Comparison of ENCODE assay signal across 24 cellular contexts in genomic region chr1:5099018-5099417, GRCh38.
DNase-seq lines count a peak whose midpoint lies in the region; ATAC-seq and TF ChIP-seq lines count a peak whose summit lies in the region.
"Had no signal": no experiment of that assay in that cellular context is flagged by ENCODE, and none has a peak within 500 bp of the region (broad histone marks: within the 10 kb centered on the region; RNA-seq: fewer than 3 reads in every experiment).

No MANE protein-coding gene starts in this region.

- ATAC-seq in HG02938 (IDR thresholded peaks at IDR 0.05; ENCODE audit: unreplicated experiment) (no peak), HG03571 (IDR thresholded peaks at IDR 0.05; ENCODE audit: unreplicated experiment) (no peak)
- ATAC-seq: A549; K562; SK-N-SH treated with all-trans-retinoic acid at 6 μM for 48 hours; stimulated activated naive B cell treated with anti-CD40 and anti-IgM and Interleukin-4, amounts not matched to agents 10 μg/mL and 1 μg/mL and 100 μg/mL, for 72 hours had no signal

- DNase-seq in Ammon's horn (ENCODE audit: low spot score) = peak; percentile 10
- DNase-seq in NCI-H1930 (lab: John Stamatoyannopoulos, UW) = peak; percentile 37 to 39
- peak; percentile 70 for DNase-seq in NCI-H510A treated with DMSO at 0.1 percent for 48 hours (lab: John Stamatoyannopoulos, UW)
- peak; percentile 35 for DNase-seq in inferior parietal cortex (ENCODE audit: extremely low spot score)
- no peak for DNase-seq in erythroblast (lab: John Stamatoyannopoulos, UW)
- no peak for DNase-seq in activated T-cell treated with anti-CD3 and anti-CD28 coated beads, Interleukin-2, amount 50 U/mL, for 48 hours
- DNase-seq: activated B cell treated with CpG ODN at 0.5 μM for 24 hours; activated gamma-delta T cell; activated naive CD8-positive, alpha-beta T cell treated with anti-CD3 and anti-CD28 coated beads, Interleukin-2, amount 10 ng/mL, durations not matched to agents 7 days and 5 days; activated T-cell treated with anti-CD3 and anti-CD28 coated beads, Interleukin-2, amount 50 U/mL, for 24 hours; aorta; CD4-positive, alpha-beta T cell; effector CD4-positive, alpha-beta T cell; left lung; NCI-H1092 treated with DMSO at 0.1 percent for 48 hours; NCI-H2227 treated with DMSO at 0.1 percent for 48 hours; NK-92 treated with Interleukin-12 subunit alpha and Interleukin-12 subunit beta, amount 100 ng/mL, for 24 hours; stimulated activated naive B cell treated with anti-CD40 and anti-IgM and Interleukin-4, amounts not matched to agents 10 μg/mL and 1 μg/mL and 100 μg/mL, for 72 hours; upper lobe of right lung had no signal

- TF ChIP-seq POLR2A in erythroblast (IDR thresholded peaks at IDR 0.05; ENCODE audit: low read length) = no peak

Comparison
In these comparisons a context has a peak if more than half of its experiments do, and no peak if none do; other contexts are left out.
1. DNase-seq: peak in Ammon's horn (single experiment), NCI-H1930 (2 of 2), NCI-H510A treated with DMSO at 0.1 percent for 48 hours (single experiment) and inferior parietal cortex (single experiment); none in erythroblast (0 of 2) and activated T-cell treated with anti-CD3 and anti-CD28 coated beads, Interleukin-2, amount 50 U/mL, for 48 hours (0 of 2).